In genomic region chr19:29807178-29807577, GRCh38 we compare ENCODE assay signal across 25 cellular contexts.
"Had no signal": no experiment of that assay in that cellular context is flagged by ENCODE, and none has a peak within 500 bp of the region (broad histone marks: within the 10 kb centered on the region; RNA-seq: fewer than 3 reads in every experiment).

No MANE protein-coding gene starts in this region.

- H3K36me3 ChIP-seq: left lung, neutrophil, right atrium auricular region, thoracic aorta, tibial artery, upper lobe of right lung had no signal

- H3K27ac ChIP-seq: left lung, neutrophil, parathyroid adenoma, right atrium auricular region, skin epidermis, thoracic aorta, tibial artery, upper lobe of right lung had no signal

- H3K36me3 Mint-ChIP-seq: natural killer cell treated with Interleukin-12 subunit alpha and Interleukin-12 subunit beta and Interleukin-15 and Interleukin-18, amount 100 ng/mL, for 72 hours; stimulated activated memory B cell treated with anti-CD40 and anti-IgM and Interleukin-4, amounts not matched to agents 10 μg/mL and 1 μg/mL and 100 μg/mL, for 72 hours had no signal

- H3K27me3 Mint-ChIP-seq: naive thymus-derived CD4-positive, alpha-beta T cell; natural killer cell treated with Interleukin-12 subunit alpha and Interleukin-12 subunit beta and Interleukin-15 and Interleukin-18, amount 100 ng/mL, for 72 hours; stimulated activated memory B cell treated with anti-CD40 and anti-IgM and Interleukin-4, amounts not matched to agents 10 μg/mL and 1 μg/mL and 100 μg/mL, for 72 hours; stimulated activated naive CD8-positive, alpha-beta T cell treated with anti-CD3 and anti-CD28 coated beads, Interleukin-15, amount 100 ng/mL, for 72 hours had no signal

- H2AFZ ChIP-seq: parathyroid adenoma had no signal

- H3K4me3 Mint-ChIP-seq: naive thymus-derived CD4-positive, alpha-beta T cell; natural killer cell treated with Interleukin-12 subunit alpha and Interleukin-12 subunit beta and Interleukin-15 and Interleukin-18, amount 100 ng/mL, for 72 hours; neural crest cell; stimulated activated memory B cell treated with anti-CD40 and anti-IgM and Interleukin-4, amounts not matched to agents 10 μg/mL and 1 μg/mL and 100 μg/mL, for 72 hours; stimulated activated naive CD8-positive, alpha-beta T cell treated with anti-CD3 and anti-CD28 coated beads, Interleukin-15, amount 100 ng/mL, for 72 hours had no signal

- DNase-seq: head of caudate nucleus; hippocampal formation; left colon; midbrain; mucosa of descending colon; naive thymus-derived CD4-positive, alpha-beta T cell; occipital lobe; stimulated activated CD4-positive, alpha-beta T cell treated with anti-CD3 and anti-CD28 coated beads, Interleukin-4, amount 100 ng/mL, for 4 hours; stimulated activated CD8-positive, alpha-beta memory T cell treated with anti-CD3 and anti-CD28 coated beads, Interleukin-4, amount 100 ng/mL, for 48 hours; stimulated activated naive CD4-positive, alpha-beta T cell treated with Interleukin-2 at 50 U/mL for 16 hours; stimulated activated naive CD8-positive, alpha-beta T cell treated with anti-CD3 and anti-CD28 coated beads, Interleukin-15, amount 100 ng/mL, for 72 hours; substantia nigra; tibial artery; trophoblast cell; upper lobe of right lung had no signal

- H3K27me3 ChIP-seq: left lung, neutrophil, right atrium auricular region, tibial artery, upper lobe of right lung had no signal

- H3K4me1 ChIP-seq: left lung, parathyroid adenoma had no signal

- H3K9me3 ChIP-seq: left lung, mucosa of descending colon, neutrophil, right atrium auricular region, thoracic aorta, tibial artery, upper lobe of right lung had no signal

- H3K9ac ChIP-seq: parathyroid adenoma had no signal

- H3K4me3 ChIP-seq: left lung, lung, mucosa of descending colon, right atrium auricular region, skin epidermis, thoracic aorta, tibial artery, upper lobe of right lung had no signal

- H3K9me3 Mint-ChIP-seq: natural killer cell treated with Interleukin-12 subunit alpha and Interleukin-12 subunit beta and Interleukin-15 and Interleukin-18, amount 100 ng/mL, for 72 hours; neural crest cell; stimulated activated memory B cell treated with anti-CD40 and anti-IgM and Interleukin-4, amounts not matched to agents 10 μg/mL and 1 μg/mL and 100 μg/mL, for 72 hours; stimulated activated naive CD8-positive, alpha-beta T cell treated with anti-CD3 and anti-CD28 coated beads, Interleukin-15, amount 100 ng/mL, for 72 hours had no signal

- H3K27ac Mint-ChIP-seq: natural killer cell treated with Interleukin-12 subunit alpha and Interleukin-12 subunit beta and Interleukin-15 and Interleukin-18, amount 100 ng/mL, for 72 hours; stimulated activated memory B cell treated with anti-CD40 and anti-IgM and Interleukin-4, amounts not matched to agents 10 μg/mL and 1 μg/mL and 100 μg/mL, for 72 hours had no signal
